In the genomic region with DNA sequence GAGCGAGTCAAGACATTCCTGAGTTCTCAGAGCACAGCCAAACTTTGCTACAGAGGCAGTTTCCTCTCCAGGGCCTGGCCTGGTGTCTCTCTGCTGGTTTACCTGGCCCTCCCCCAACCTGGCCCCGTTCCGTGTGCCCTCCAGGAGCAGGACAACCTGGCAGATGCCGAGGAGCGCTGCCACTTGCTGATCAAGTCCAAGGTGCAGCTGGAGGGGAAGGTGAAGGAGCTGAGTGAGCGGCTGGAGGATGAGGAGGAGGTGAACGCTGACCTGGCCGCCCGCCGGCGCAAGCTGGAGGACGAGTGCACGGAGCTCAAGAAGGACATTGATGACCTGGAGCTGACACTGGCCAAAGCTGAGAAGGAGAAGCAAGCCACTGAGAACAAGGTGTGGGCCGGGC, we compare ENCODE assay signal across 1 cellular context.
TF ChIP-seq lines count a peak whose summit lies in the region.

No MANE protein-coding gene starts in this region.

TF ChIP-seq in HepG2, 621 proteins besides CTCF, POLR2A, EP300 and RAD21 (continues in another document):
- TF ChIP-seq ZNF792 (CRISPR knock-in tag; IDR thresholded peaks at IDR 0.05): no peak
- TF ChIP-seq, protein P1, sequence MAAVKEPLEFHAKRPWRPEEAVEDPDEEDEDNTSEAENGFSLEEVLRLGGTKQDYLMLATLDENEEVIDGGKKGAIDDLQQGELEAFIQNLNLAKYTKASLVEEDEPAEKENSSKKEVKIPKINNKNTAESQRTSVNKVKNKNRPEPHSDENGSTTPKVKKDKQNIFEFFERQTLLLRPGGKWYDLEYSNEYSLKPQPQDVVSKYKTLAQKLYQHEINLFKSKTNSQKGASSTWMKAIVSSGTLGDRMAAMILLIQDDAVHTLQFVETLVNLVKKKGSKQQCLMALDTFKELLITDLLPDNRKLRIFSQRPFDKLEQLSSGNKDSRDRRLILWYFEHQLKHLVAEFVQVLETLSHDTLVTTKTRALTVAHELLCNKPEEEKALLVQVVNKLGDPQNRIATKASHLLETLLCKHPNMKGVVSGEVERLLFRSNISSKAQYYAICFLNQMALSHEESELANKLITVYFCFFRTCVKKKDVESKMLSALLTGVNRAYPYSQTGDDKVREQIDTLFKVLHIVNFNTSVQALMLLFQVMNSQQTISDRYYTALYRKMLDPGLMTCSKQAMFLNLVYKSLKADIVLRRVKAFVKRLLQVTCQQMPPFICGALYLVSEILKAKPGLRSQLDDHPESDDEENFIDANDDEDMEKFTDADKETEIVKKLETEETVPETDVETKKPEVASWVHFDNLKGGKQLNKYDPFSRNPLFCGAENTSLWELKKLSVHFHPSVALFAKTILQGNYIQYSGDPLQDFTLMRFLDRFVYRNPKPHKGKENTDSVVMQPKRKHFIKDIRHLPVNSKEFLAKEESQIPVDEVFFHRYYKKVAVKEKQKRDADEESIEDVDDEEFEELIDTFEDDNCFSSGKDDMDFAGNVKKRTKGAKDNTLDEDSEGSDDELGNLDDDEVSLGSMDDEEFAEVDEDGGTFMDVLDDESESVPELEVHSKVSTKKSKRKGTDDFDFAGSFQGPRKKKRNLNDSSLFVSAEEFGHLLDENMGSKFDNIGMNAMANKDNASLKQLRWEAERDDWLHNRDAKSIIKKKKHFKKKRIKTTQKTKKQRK (IDR thresholded peaks at IDR 0.05; ENCODE audit: low read length): no peak
- no peak for TF ChIP-seq ZGPAT (CRISPR knock-in tag; IDR thresholded peaks at IDR 0.05)
- no peak for TF ChIP-seq TEAD2 (CRISPR knock-in tag; IDR thresholded peaks at IDR 0.05)
- TF ChIP-seq ZNF3 (CRISPR knock-in tag; IDR thresholded peaks at IDR 0.05): no peak
- no peak for TF ChIP-seq ZNF75D (CRISPR knock-in tag; IDR thresholded peaks at IDR 0.05; ENCODE audit: borderline replicate concordance)
- no peak for TF ChIP-seq ZNF670 (CRISPR knock-in tag; IDR thresholded peaks at IDR 0.05; ENCODE audit: borderline replicate concordance)
- TF ChIP-seq ZNF589 (CRISPR knock-in tag; conservative IDR thresholded peaks at IDR 0.05): 0 out of 2 replicates have a peak, but pooled peaks have one; percentile 11
- peak; percentile 72 for TF ChIP-seq AGO2 (optimal IDR thresholded peaks at IDR 0.05; ENCODE audit: low read depth, low read length)
- TF ChIP-seq PBX2 (CRISPR knock-in tag; IDR thresholded peaks at IDR 0.05): no peak
- TF ChIP-seq ZNF276 (CRISPR knock-in tag; IDR thresholded peaks at IDR 0.05; ENCODE audit: low read depth): 0 out of 2 replicates have a peak, but pooled peaks have one; percentile 10
- TF ChIP-seq PREB (CRISPR knock-in tag; IDR thresholded peaks at IDR 0.05): no peak
- no peak for TF ChIP-seq ZNF775 (CRISPR knock-in tag; IDR thresholded peaks at IDR 0.05; ENCODE audit: borderline replicate concordance)
- TF ChIP-seq FOSL2 (CRISPR knock-in tag; IDR thresholded peaks at IDR 0.05): no peak
- TF ChIP-seq MTA1 (CRISPR knock-in tag; IDR thresholded peaks at IDR 0.05; ENCODE audit: borderline replicate concordance): 0 out of 2 replicates have a peak, but pooled peaks have one; percentile 17
- no peak for TF ChIP-seq HNRNPK (IDR thresholded peaks at IDR 0.05; ENCODE audit: low read depth, low read length, poor library complexity, severe bottlenecking)
- no peak for TF ChIP-seq NONO (IDR thresholded peaks at IDR 0.05)
- 0 out of 2 replicates have a peak, but pooled peaks have one; percentile 38 for TF ChIP-seq NONO (CRISPR knock-in tag; conservative IDR thresholded peaks at IDR 0.05)
- TF ChIP-seq GATA4 (IDR thresholded peaks at IDR 0.05; ENCODE audit: borderline replicate concordance, low read depth): no peak
- 0 out of 2 replicates have a peak, but pooled peaks have one; percentile 3 for TF ChIP-seq NFKB2 (CRISPR knock-in tag; IDR thresholded peaks at IDR 0.05; ENCODE audit: borderline replicate concordance)
- TF ChIP-seq, protein P2, sequence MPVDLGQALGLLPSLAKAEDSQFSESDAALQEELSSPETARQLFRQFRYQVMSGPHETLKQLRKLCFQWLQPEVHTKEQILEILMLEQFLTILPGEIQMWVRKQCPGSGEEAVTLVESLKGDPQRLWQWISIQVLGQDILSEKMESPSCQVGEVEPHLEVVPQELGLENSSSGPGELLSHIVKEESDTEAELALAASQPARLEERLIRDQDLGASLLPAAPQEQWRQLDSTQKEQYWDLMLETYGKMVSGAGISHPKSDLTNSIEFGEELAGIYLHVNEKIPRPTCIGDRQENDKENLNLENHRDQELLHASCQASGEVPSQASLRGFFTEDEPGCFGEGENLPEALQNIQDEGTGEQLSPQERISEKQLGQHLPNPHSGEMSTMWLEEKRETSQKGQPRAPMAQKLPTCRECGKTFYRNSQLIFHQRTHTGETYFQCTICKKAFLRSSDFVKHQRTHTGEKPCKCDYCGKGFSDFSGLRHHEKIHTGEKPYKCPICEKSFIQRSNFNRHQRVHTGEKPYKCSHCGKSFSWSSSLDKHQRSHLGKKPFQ (CRISPR knock-in tag; IDR thresholded peaks at IDR 0.05; ENCODE audit: insufficient replicate concordance): no peak
- TF ChIP-seq ZNF530 (CRISPR knock-in tag; IDR thresholded peaks at IDR 0.05; ENCODE audit: low read depth): no peak
- peak; percentile 41; the same call in 1 of the 2 replicates for TF ChIP-seq TOPORS (CRISPR knock-in tag; IDR thresholded peaks at IDR 0.05)
- no peak for TF ChIP-seq ZNF343 (CRISPR knock-in tag; IDR thresholded peaks at IDR 0.05)
- TF ChIP-seq YY1 (IDR thresholded peaks at IDR 0.05; ENCODE audit: insufficient read depth, insufficient replicate concordance, low read depth, low read length): no peak
- TF ChIP-seq JDP2 (CRISPR knock-in tag; IDR thresholded peaks at IDR 0.05; ENCODE audit: borderline replicate concordance): no peak
- no peak for TF ChIP-seq SMAD9 (CRISPR knock-in tag; IDR thresholded peaks at IDR 0.05)
- TF ChIP-seq ZNF230 (CRISPR knock-in tag; IDR thresholded peaks at IDR 0.05): 0 out of 2 replicates have a peak, but pooled peaks have one; percentile 5
- TF ChIP-seq ZNF446 (CRISPR knock-in tag; IDR thresholded peaks at IDR 0.05): no peak
- TF ChIP-seq ZSCAN30 (CRISPR knock-in tag; IDR thresholded peaks at IDR 0.05): 0 out of 2 replicates have a peak, but pooled peaks have one; percentile 54
- 0 out of 2 replicates have a peak, but pooled peaks have one; percentile 47 for TF ChIP-seq REL (CRISPR knock-in tag; conservative IDR thresholded peaks at IDR 0.05)
- no peak for TF ChIP-seq JUNB (CRISPR knock-in tag; IDR thresholded peaks at IDR 0.05; ENCODE audit: borderline replicate concordance)
- no peak for TF ChIP-seq ZNF879 (CRISPR knock-in tag; IDR thresholded peaks at IDR 0.05)
- no peak for TF ChIP-seq CREBL2 (CRISPR knock-in tag; IDR thresholded peaks at IDR 0.05; ENCODE audit: borderline replicate concordance)
- no peak for TF ChIP-seq ZZZ3 (CRISPR knock-in tag; IDR thresholded peaks at IDR 0.05; ENCODE audit: borderline replicate concordance)
- 0 out of 2 replicates have a peak, but pooled peaks have one; percentile 6 for TF ChIP-seq ZFY (CRISPR knock-in tag; IDR thresholded peaks at IDR 0.05)
- TF ChIP-seq ZMAT5 (CRISPR knock-in tag; IDR thresholded peaks at IDR 0.05; ENCODE audit: borderline replicate concordance, low read depth): no peak
- 0 out of 2 replicates have a peak, but pooled peaks have one; percentile 47 for TF ChIP-seq ZFP91 (CRISPR knock-in tag; IDR thresholded peaks at IDR 0.05; ENCODE audit: borderline replicate concordance)
- 0 out of 2 replicates have a peak, but pooled peaks have one; percentile 3 for TF ChIP-seq ZNF292 (CRISPR knock-in tag; IDR thresholded peaks at IDR 0.05; ENCODE audit: borderline replicate concordance, low read depth)
- no peak for TF ChIP-seq GABPA (IDR thresholded peaks at IDR 0.05; ENCODE audit: low read depth, low read length)
- no peak for TF ChIP-seq GABPA (CRISPR knock-in tag; IDR thresholded peaks at IDR 0.05; ENCODE audit: low read depth)
- TF ChIP-seq ZNF180 (CRISPR knock-in tag; IDR thresholded peaks at IDR 0.05; ENCODE audit: borderline replicate concordance, low read depth): no peak
- TF ChIP-seq TARDBP (CRISPR knock-in tag; IDR thresholded peaks at IDR 0.05): 0 out of 2 replicates have a peak, but pooled peaks have one; percentile 15
- TF ChIP-seq, protein P3, sequence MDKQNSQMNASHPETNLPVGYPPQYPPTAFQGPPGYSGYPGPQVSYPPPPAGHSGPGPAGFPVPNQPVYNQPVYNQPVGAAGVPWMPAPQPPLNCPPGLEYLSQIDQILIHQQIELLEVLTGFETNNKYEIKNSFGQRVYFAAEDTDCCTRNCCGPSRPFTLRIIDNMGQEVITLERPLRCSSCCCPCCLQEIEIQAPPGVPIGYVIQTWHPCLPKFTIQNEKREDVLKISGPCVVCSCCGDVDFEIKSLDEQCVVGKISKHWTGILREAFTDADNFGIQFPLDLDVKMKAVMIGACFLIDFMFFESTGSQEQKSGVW (CRISPR knock-in tag; IDR thresholded peaks at IDR 0.05; ENCODE audit: borderline replicate concordance): no peak
- TF ChIP-seq THAP9 (CRISPR knock-in tag; IDR thresholded peaks at IDR 0.05; ENCODE audit: borderline replicate concordance): 0 out of 2 replicates have a peak, but pooled peaks have one; percentile 2
- peak; percentile 16; the same call in 1 of the 2 replicates for TF ChIP-seq ZNF224 (CRISPR knock-in tag; IDR thresholded peaks at IDR 0.05)
